ENCODE assay signal across 9 cellular contexts in the genomic region with DNA sequence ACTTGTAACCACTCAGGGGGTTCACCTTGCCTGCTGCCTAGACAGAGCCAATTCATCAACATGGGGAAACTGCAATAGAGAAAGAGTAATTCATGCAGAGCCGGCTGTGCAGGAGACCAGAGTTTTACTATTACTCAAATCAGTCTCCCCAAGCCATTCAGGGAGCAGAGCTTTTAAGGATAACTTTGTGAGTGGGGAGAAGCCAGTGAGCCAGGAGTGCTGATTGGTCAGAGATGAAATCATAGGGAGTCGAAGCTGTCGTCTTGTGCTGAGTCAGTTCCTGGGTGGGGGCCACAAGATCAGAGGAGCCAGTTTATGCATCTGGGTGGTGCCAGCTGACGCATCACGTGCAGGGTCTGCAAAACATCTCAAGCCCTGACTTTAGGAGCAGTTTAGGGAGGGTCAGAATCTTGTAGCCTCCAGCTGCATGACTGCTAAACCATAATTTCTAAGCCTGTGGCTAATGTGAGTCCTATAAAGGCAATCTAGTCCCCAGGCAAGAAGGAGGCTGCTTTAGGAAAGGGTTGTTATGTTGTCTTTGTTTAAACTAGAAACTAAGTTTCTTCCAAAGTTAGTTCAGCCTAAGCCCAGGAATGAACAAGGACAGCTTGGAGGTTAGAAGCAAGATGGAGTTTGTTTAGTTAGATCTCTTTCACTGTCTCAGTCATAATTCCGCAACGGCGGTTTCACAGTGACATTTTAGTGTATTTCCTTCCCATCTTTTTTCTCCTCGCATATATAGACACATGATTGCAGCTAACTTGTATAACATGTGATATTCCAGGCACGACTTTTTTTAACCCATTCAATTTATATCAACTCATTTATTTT.
A peak's percentile ranks its signal among the peaks of the same experiment; 100 is the strongest.
DNase-seq lines count a peak whose midpoint lies in the region; ATAC-seq, FAIRE-seq and TF ChIP-seq lines count a peak whose summit lies in the region.
"Had no signal": no experiment of that assay in that cellular context is flagged by ENCODE, and none has a peak within 500 bp of the region (broad histone marks: within the 10 kb centered on the region; RNA-seq: fewer than 3 reads in every experiment).

No MANE protein-coding gene starts in this region.

- H3K9me3 Mint-ChIP-seq in activated T-cell treated with anti-CD3 and anti-CD28 coated beads, Interleukin-2, amount 50 U/mL, for 24 hours: no peaks in the 10 kb centered on the region
- H3K9me3 Mint-ChIP-seq in type B pancreatic cell: peaks cover 9% of the 10 kb centered on the region

- no peaks in the 10 kb centered on the region for H4K20me1 ChIP-seq in BLaER1

- no peak overlapping the region for H3K9ac ChIP-seq in BLaER1

- H3K4me3 ChIP-seq in BLaER1 (no peak overlapping the region), pancreas (no peak overlapping the region)

- peaks cover 16% of the 10 kb centered on the region for H3K4me1 Mint-ChIP-seq in activated T-cell treated with anti-CD3 and anti-CD28 coated beads, Interleukin-2, amount 50 U/mL, for 24 hours (ENCODE audit: low read depth)
- H3K4me1 Mint-ChIP-seq in type B pancreatic cell (ENCODE audit: unreplicated experiment): peaks cover 53% of the 10 kb centered on the region

- no peak overlapping the region for H3K27ac Mint-ChIP-seq in activated T-cell treated with anti-CD3 and anti-CD28 coated beads, Interleukin-2, amount 50 U/mL, for 24 hours
- H3K27ac Mint-ChIP-seq in type B pancreatic cell: peak overlapping the region; percentile 79
- H3K27ac Mint-ChIP-seq: activated naive CD8-positive, alpha-beta T cell treated with anti-CD3 and anti-CD28 coated beads, Interleukin-2, amount 10 ng/mL, durations not matched to agents 7 days and 5 days had no signal

- H3K27me3 Mint-ChIP-seq in activated T-cell treated with anti-CD3 and anti-CD28 coated beads, Interleukin-2, amount 50 U/mL, for 24 hours: no peaks in the 10 kb centered on the region
- H3K27me3 Mint-ChIP-seq in type B pancreatic cell: peaks cover 3% of the 10 kb centered on the region

- H3K27ac ChIP-seq in BLaER1: no peak overlapping the region
- H3K27ac ChIP-seq in pancreas: no peak overlapping the region

- H3K4me3 Mint-ChIP-seq in activated T-cell treated with anti-CD3 and anti-CD28 coated beads, Interleukin-2, amount 50 U/mL, for 24 hours: no peak overlapping the region
- peak overlapping the region; percentile 58 for H3K4me3 Mint-ChIP-seq in type B pancreatic cell
- H3K4me3 Mint-ChIP-seq: activated naive CD8-positive, alpha-beta T cell treated with anti-CD3 and anti-CD28 coated beads, Interleukin-2, amount 10 ng/mL, durations not matched to agents 7 days and 5 days had no signal

- H3K36me3 ChIP-seq in BLaER1 (no peaks in the 10 kb centered on the region), pancreas (no peaks in the 10 kb centered on the region)

- ATAC-seq in GM21717 (IDR thresholded peaks at IDR 0.05; ENCODE audit: unreplicated experiment) (no peak), pancreas (no peak)

- 42 to 44% methylated on average over 10 of the region's 10 CpGs for WGBS in pancreas, 2 donors

- H3K36me3 Mint-ChIP-seq in activated T-cell treated with anti-CD3 and anti-CD28 coated beads, Interleukin-2, amount 50 U/mL, for 24 hours (ENCODE audit: low read depth): no peaks in the 10 kb centered on the region
- peaks cover 9% of the 10 kb centered on the region for H3K36me3 Mint-ChIP-seq in type B pancreatic cell
- H3K36me3 Mint-ChIP-seq: activated naive CD8-positive, alpha-beta T cell treated with anti-CD3 and anti-CD28 coated beads, Interleukin-2, amount 10 ng/mL, durations not matched to agents 7 days and 5 days had no signal

- intact Hi-C loops in pancreas (cut with DNase I): no loop called here

- H3K27me3 ChIP-seq in BLaER1: no peaks in the 10 kb centered on the region
- H3K27me3 ChIP-seq in pancreas: no peaks in the 10 kb centered on the region

- DNase-seq in NCI-H226 (peak; percentile 78), kidney tubule cell (ENCODE audit: low spot score) (peak; percentile 76), type B pancreatic cell (ENCODE audit: extremely low spot score, unreplicated experiment) (no peak), epidermal melanocyte (ENCODE audit: insufficient read length, low spot score) (no peak), pancreas (no peak)
- peak; percentile 55 for DNase-seq in activated T-cell treated with anti-CD3 and anti-CD28 coated beads, Interleukin-2, amount 50 U/mL, for 24 hours
- DNase-seq: activated naive CD8-positive, alpha-beta T cell treated with anti-CD3 and anti-CD28 coated beads, Interleukin-2, amount 10 ng/mL, durations not matched to agents 7 days and 5 days had no signal

- H3K4me1 ChIP-seq in BLaER1 (peaks cover 33% of the 10 kb centered on the region), pancreas (no peaks in the 10 kb centered on the region)

- no peak for TF ChIP-seq CTCF in type B pancreatic cell (conservative IDR thresholded peaks at IDR 0.05)
- TF ChIP-seq CTCF in pancreas (IDR thresholded peaks at IDR 0.05): no peak

- H3K4me2 ChIP-seq in BLaER1: peak overlapping the region; percentile 10

- H3K9me3 ChIP-seq in BLaER1 (no peaks in the 10 kb centered on the region), pancreas (no peaks in the 10 kb centered on the region)

- FAIRE-seq in pancreas (lab: Jason Lieb, UNC): no peak

Comparison
In these comparisons a context has a peak if more than half of its experiments do, and no peak if none do; other contexts are left out.
1. DNase-seq: peak in NCI-H226 (single experiment), activated T-cell treated with anti-CD3 and anti-CD28 coated beads, Interleukin-2, amount 50 U/mL, for 24 hours (single experiment) and kidney tubule cell (single experiment); none in type B pancreatic cell (single experiment), epidermal melanocyte (single experiment) and pancreas (0 of 6).